In genomic region chr11:9138612-9139579, GRCh38 we compare ENCODE assay signal across 8 cellular contexts. TPM values are rescaled to one million over a fixed set of nuclear protein-coding genes. Genes with fewer than 3 reads are reported as not detected.
DNase-seq lines count a peak whose midpoint lies in the region; ATAC-seq and TF ChIP-seq lines count a peak whose summit lies in the region.

No MANE protein-coding gene starts in this region.

- POLR2A ChIA-PET in IMR-90 (lab: Charles Lee; ENCODE audit: unreplicated experiment): interaction anchor here (0.6 kb wide), 1 partner anchor 9 kb away, joined by 5 read pairs; no protein-coding TSS in a partner anchor

- peaks cover 18% of the 10 kb centered on the region; the same call in 1 of the 2 replicates for H4K20me1 ChIP-seq in IMR-90 (ENCODE audit: insufficient read depth, low read length)

- peak overlapping the region; percentile 10; the same call in 1 of the 2 replicates for H2BK20ac ChIP-seq in IMR-90 (ENCODE audit: low read depth, low read length)

- CTCF ChIA-PET in IMR-90 (lab: Yijun Ruan, JAX): interaction anchor here (0.7 to 2.4 kb wide), 9 partner anchors 11 to 179 kb away, joined by 3 to 20 read pairs (median 6); partner anchors contain the start of gene TMEM9B

- H3K56ac ChIP-seq in IMR-90 (ENCODE audit: extremely low read depth, insufficient read depth, low read length): no peak overlapping the region

- H3K36me3 ChIP-seq in IMR-90 (ENCODE audit: control insufficient read depth, insufficient read depth, low read length): peaks cover 44% of the 10 kb centered on the region
- peaks cover 65% of the 10 kb centered on the region for H3K36me3 ChIP-seq in skeletal muscle satellite cell (ENCODE audit: insufficient read depth, low read length)

- H3K23ac ChIP-seq in IMR-90 (ENCODE audit: low read depth, low read length): no peak overlapping the region

- peak overlapping the region; percentile 44 for H2AK5ac ChIP-seq in IMR-90 (ENCODE audit: low read depth, low read length)

- TF ChIP-seq POLR2A in IMR-90 (IDR thresholded peaks at IDR 0.05; ENCODE audit: low read depth, low read length): no peak

- TF ChIP-seq RAD21 in IMR-90 (IDR thresholded peaks at IDR 0.05; ENCODE audit: low read length): no peak

- no peak overlapping the region for H3K4me3 ChIP-seq in IMR-90 (ENCODE audit: insufficient read depth, low read depth, low read length)
- H3K4me3 ChIP-seq in skeletal muscle satellite cell (ENCODE audit: low read length): no peak overlapping the region
- no peak overlapping the region for H3K4me3 ChIP-seq in coronary artery

- H3K27ac ChIP-seq in IMR-90 (ENCODE audit: insufficient read depth, low read length): peak overlapping the region; percentile 36
- H3K27ac ChIP-seq in coronary artery: peak overlapping the region in 1 of 2 donors; percentile 42

- H2AK9ac ChIP-seq in IMR-90 (replicated peaks; ENCODE audit: low read depth, low read length, poor library complexity): peak overlapping the region; percentile 31

- H3K9me3 ChIP-seq in IMR-90 (ENCODE audit: control insufficient read depth, insufficient read depth, low read length) (no peaks in the 10 kb centered on the region), skeletal muscle satellite cell (replicated peaks; ENCODE audit: low read length) (no peaks in the 10 kb centered on the region)

- no peak overlapping the region for H3K18ac ChIP-seq in IMR-90 (ENCODE audit: low read depth, low read length)

- TF ChIP-seq CTCF in IMR-90 (conservative IDR thresholded peaks at IDR 0.05; ENCODE audit: low read depth, low read length) (no peak), coronary artery (IDR thresholded peaks at IDR 0.05) (no peak)

- ATAC-seq in IMR-90 (ENCODE audit: low read depth) (peak; percentile 71), esophagus mucosa (peak; percentile 89)

- peak overlapping the region; percentile 21 for H2BK120ac ChIP-seq in IMR-90 (ENCODE audit: low read depth, low read length)

- peak; percentile 66 for DNase-seq in AG08396 (ENCODE audit: low spot score)
- DNase-seq in IMR-90: peak; percentile 95
- DNase-seq in activated gamma-delta T cell treated with Interleukin-2 at 50 U/mL for 16 hours: no peak
- DNase-seq in coronary artery (ENCODE audit: low spot score): no peak
- no peak for DNase-seq in mesenteric fat pad (ENCODE audit: low spot score)

- H3K4me3 Mint-ChIP-seq in T-helper 1 cell treated with Interleukin-12 subunit alpha and Interleukin-12 subunit beta and Interleukin-4 antibody, amounts not matched to agents 30 μg/mL and 1 μg/mL, for 36 hours: no peak overlapping the region

- peaks cover 18% of the 10 kb centered on the region for H3K36me3 Mint-ChIP-seq in T-helper 1 cell treated with Interleukin-12 subunit alpha and Interleukin-12 subunit beta and Interleukin-4 antibody, amounts not matched to agents 30 μg/mL and 1 μg/mL, for 36 hours (ENCODE audit: low read depth)

- no peak overlapping the region for H2BK15ac ChIP-seq in IMR-90 (ENCODE audit: low read depth, low read length)

- TSS peak; percentile 93 for BruUV-seq in IMR-90 (replicated peaks; lab: Mats Ljungman, UMichigan)

- H4K91ac ChIP-seq in IMR-90 (ENCODE audit: insufficient read depth, low read depth, low read length): no peak overlapping the region

- no CpG with 5 or more reads among the region's 18 CpGs for WGBS in IMR-90 (ENCODE audit: extremely low coverage in 2 of 2, insufficient read length in 1 of 2), 2 experiments

- peaks cover 8% of the 10 kb centered on the region for H3K4me1 ChIP-seq in IMR-90 (ENCODE audit: control insufficient read depth, insufficient read depth, low read length)
- H3K4me1 ChIP-seq in skeletal muscle satellite cell (ENCODE audit: control insufficient read depth, insufficient read depth, low read length): peaks cover 26% of the 10 kb centered on the region

- H3K9me3 Mint-ChIP-seq in T-helper 1 cell treated with Interleukin-12 subunit alpha and Interleukin-12 subunit beta and Interleukin-4 antibody, amounts not matched to agents 30 μg/mL and 1 μg/mL, for 36 hours: no peaks in the 10 kb centered on the region

- no peaks in the 10 kb centered on the region for H3K27me3 Mint-ChIP-seq in T-helper 1 cell treated with Interleukin-12 subunit alpha and Interleukin-12 subunit beta and Interleukin-4 antibody, amounts not matched to agents 30 μg/mL and 1 μg/mL, for 36 hours (ENCODE audit: low read depth)

- H3K9ac ChIP-seq in IMR-90 (ENCODE audit: low read depth, low read length) (no peak overlapping the region), skeletal muscle satellite cell (ENCODE audit: low read depth, low read length) (peak overlapping the region; percentile 17)

- no peak overlapping the region for H3K14ac ChIP-seq in IMR-90 (replicated peaks; ENCODE audit: low read depth, low read length)

- no peak overlapping the region for H4K5ac ChIP-seq in IMR-90 (ENCODE audit: low read depth, low read length)

- H3K27ac Mint-ChIP-seq in T-helper 1 cell treated with Interleukin-12 subunit alpha and Interleukin-12 subunit beta and Interleukin-4 antibody, amounts not matched to agents 30 μg/mL and 1 μg/mL, for 36 hours: peak overlapping the region; percentile 65

- H3K4ac ChIP-seq in IMR-90 (ENCODE audit: low read depth, low read length): peak overlapping the region; percentile 44; the same call in 1 of the 2 replicates

- peak overlapping the region; percentile 49 for H2BK5ac ChIP-seq in IMR-90 (ENCODE audit: low read depth, low read length, poor library complexity, severe bottlenecking)

- H3K27me3 ChIP-seq in IMR-90 (ENCODE audit: control insufficient read depth, insufficient read depth, low read length) (no peaks in the 10 kb centered on the region), skeletal muscle satellite cell (ENCODE audit: control insufficient read depth, insufficient read depth, low read length) (no peaks in the 10 kb centered on the region)

- peaks cover 14 to 50% of the 10 kb centered on the region in 2 experiments for H3K79me1 ChIP-seq in IMR-90 (ENCODE audit: low read depth in 1 of 2, low read length in 2 of 2)

- dilution Hi-C loops in IMR-90 (cut with HindIII; ENCODE audit: low sequenced_read_pairs, unreplicated experiment): no loop called here

- peaks cover 25% of the 10 kb centered on the region for H3K4me1 Mint-ChIP-seq in T-helper 1 cell treated with Interleukin-12 subunit alpha and Interleukin-12 subunit beta and Interleukin-4 antibody, amounts not matched to agents 30 μg/mL and 1 μg/mL, for 36 hours (ENCODE audit: low read depth)

- no peak overlapping the region for H2AFZ ChIP-seq in IMR-90 (replicated peaks; ENCODE audit: low read length, poor library complexity)

- 0 out of 4 replicates have a peak overlapping the region, but pooled peaks have one; percentile 22 to 31 for H4K8ac ChIP-seq in IMR-90 (ENCODE audit: low read depth in 2 of 2, low read length in 2 of 2)

- H3K4me2 ChIP-seq in IMR-90 (ENCODE audit: low read depth, low read length): no peak overlapping the region
- H3K4me2 ChIP-seq in skeletal muscle satellite cell (ENCODE audit: low read length): peak overlapping the region; percentile 15

- in situ Hi-C loops in IMR-90 (cut with MboI; ENCODE audit: low sequenced_read_pairs): loop anchor here (5.0 to 25.0 kb wide), 2 partner anchors 222 to 452 kb away; partner anchors contain the start of genes RPL27A and TRIM66

- intact Hi-C loops in IMR-90 (cut with micrococcal nuclease): loop anchor here (5.0 to 10.0 kb wide), 2 partner anchors 307 to 444 kb away; no protein-coding TSS in a partner anchor

- peaks cover 19% of the 10 kb centered on the region for H3K9me1 ChIP-seq in IMR-90 (ENCODE audit: insufficient read depth, low read length)

TF ChIP-seq in IMR-90, 13 proteins besides CTCF, POLR2A, EP300 and RAD21:
- TF ChIP-seq USF2 (IDR thresholded peaks at IDR 0.05; ENCODE audit: low read depth, low read length) (no peak), MXI1 (IDR thresholded peaks at IDR 0.05; ENCODE audit: borderline replicate concordance, low read depth, low read length) (peak; percentile 94), RCOR1 (IDR thresholded peaks at IDR 0.05; ENCODE audit: insufficient replicate concordance, low read length) (no peak), BHLHE40 (IDR thresholded peaks at IDR 0.05; ENCODE audit: low read depth, low read length) (peak; percentile 27; the same call in 1 of the 2 replicates), FOS (IDR thresholded peaks at IDR 0.05; ENCODE audit: low read depth, low read length) (peak; percentile 87), NFE2L2 (IDR thresholded peaks at IDR 0.05; ENCODE audit: low read depth, low read length) (no peak)
TF ChIP-seq in IMR-90: peak in this region for 3.

RNA-seq across cellular contexts. Expression of gene SCUBE2, which starts 47.5 kb away (rescaled TPM):
- total RNA-seq in IMR-90 (2012; rRNA removed) (0.56 and 0.72 TPM in 2 replicates), esophagus mucosa (3.0 TPM), mesenteric fat pad (29.2 TPM)
- polyA plus RNA-seq in IMR-90 (2012; rRNA removed): 0.43 and 0.53 TPM in 2 replicates
- 0.36 and 0.65 TPM in 2 replicates for polyA plus RNA-seq in IMR-90 (2012; cell fraction: cytosol; rRNA removed)
- 0.95 and 2.0 TPM in 2 replicates for polyA plus RNA-seq in IMR-90 (2012; cell fraction: nucleus; rRNA removed; ENCODE audit: low replicate concordance)
- 0.51 and 0.66 TPM in 2 replicates for total RNA-seq in skeletal muscle satellite cell (2012; rRNA removed)

Comparison
In these comparisons a context has a peak if more than half of its experiments do, and no peak if none do; other contexts are left out.
1. DNase-seq: peak in AG08396 (single experiment) and IMR-90 (single experiment); none in activated gamma-delta T cell treated with Interleukin-2 at 50 U/mL for 16 hours (single experiment), coronary artery (single experiment) and mesenteric fat pad (single experiment).